In genomic region chr11:64916848-64917662, GRCh38 we compare ENCODE assay signal across 8 cellular contexts.
DNase-seq lines count a peak whose midpoint lies in the region; ATAC-seq, FAIRE-seq and TF ChIP-seq lines count a peak whose summit lies in the region.

Gene ATG2A, minus strand, starts transcription at chr11:64917209. Its CDS starts 74 bp downstream, at chr11:64917135.

- no peak for TF ChIP-seq CTCF in AG09319 (IDR thresholded peaks at IDR 0.05; ENCODE audit: low read depth, low read length)

- peak; percentile 93 for ATAC-seq in GM19035 (IDR thresholded peaks at IDR 0.05; ENCODE audit: unreplicated experiment)
- ATAC-seq in HG03354 (IDR thresholded peaks at IDR 0.05; ENCODE audit: poor library complexity, severe bottlenecking, unreplicated experiment) = peak; percentile 96
- peak; percentile 98 to 99 for ATAC-seq in activated CD4-positive, CD25-positive, alpha-beta regulatory T cell treated with anti-CD3 and anti-CD28 coated beads, Interleukin-2, amount 50 U/mL, for 24 hours

- FAIRE-seq in islet of Langerhans (lab: Jason Lieb, UNC) = peak; percentile 93

- peak; percentile 98 for DNase-seq in AG09319 (ENCODE audit: extremely low read depth, low read depth)
- DNase-seq in NCI-H446 treated with DMSO at 0.1 percent for 48 hours (lab: John Stamatoyannopoulos, UW) = peak; percentile 100
- DNase-seq in cerebellar cortex (ENCODE audit: low spot score) = peak; percentile 100
- peak; percentile 99 for DNase-seq in stimulated activated CD4-positive, alpha-beta T cell treated with anti-CD3 and anti-CD28 coated beads, Interleukin-12 subunit alpha, Interleukin-12 subunit beta, amount 100 ng/mL, for 4 hours

Comparison
In these comparisons a context has a peak if more than half of its experiments do, and no peak if none do; other contexts are left out.
1. Peak in every context shown above with its lines: DNase-seq and ATAC-seq.